ENCODE assay signal across 15 cellular contexts in genomic region chr11:1261241-1262071, GRCh38. TPM values are rescaled to one million over a fixed set of nuclear protein-coding genes. Genes with fewer than 3 reads are reported as not detected.
DNase-seq lines count a peak whose midpoint lies in the region; ATAC-seq and TF ChIP-seq lines count a peak whose summit lies in the region.
"Had no signal": no experiment of that assay in that cellular context is flagged by ENCODE, and none has a peak within 500 bp of the region (broad histone marks: within the 10 kb centered on the region; RNA-seq: fewer than 3 reads in every experiment).

No MANE protein-coding gene starts in this region.

- H2AK5ac ChIP-seq in IMR-90 (ENCODE audit: low read depth, low read length): peak overlapping the region; percentile 60; the same call in 1 of the 2 replicates

- no peaks in the 10 kb centered on the region for H3K79me1 ChIP-seq in IMR-90 (ENCODE audit: low read depth in 1 of 2, low read length in 2 of 2)

- no peak overlapping the region for H3K23ac ChIP-seq in IMR-90 (ENCODE audit: low read depth, low read length)

- H3K27ac ChIP-seq in C4-2B (peak overlapping the region; percentile 76), IMR-90 (ENCODE audit: insufficient read depth, low read length) (no peak overlapping the region), neural cell (ENCODE audit: low read length) (no peak overlapping the region)
- H3K27ac ChIP-seq: KMS-11, SJSA1 had no signal

- H3K27me3 ChIP-seq in IMR-90 (ENCODE audit: control insufficient read depth, insufficient read depth, low read length): no peaks in the 10 kb centered on the region
- no peaks in the 10 kb centered on the region for H3K27me3 ChIP-seq in neural cell (ENCODE audit: insufficient read depth, low read depth, low read length)
- H3K27me3 ChIP-seq: SJSA1 had no signal

- TF ChIP-seq RAD21 in IMR-90 (IDR thresholded peaks at IDR 0.05; ENCODE audit: low read length) (no peak), neural cell (conservative IDR thresholded peaks at IDR 0.05) (no peak)

- no peak for TF ChIP-seq POLR2A in IMR-90 (IDR thresholded peaks at IDR 0.05; ENCODE audit: low read depth, low read length)

- no TSS peak for BruUV-seq in IMR-90 (replicated peaks; lab: Mats Ljungman, UMichigan)

- H3K4me3 Mint-ChIP-seq in brain: peak overlapping the region in 4 of 5 experiments; percentile 83 to 86 (median 84)

- H3K36me3 ChIP-seq in IMR-90 (ENCODE audit: control insufficient read depth, insufficient read depth, low read length) (no peaks in the 10 kb centered on the region), neural cell (ENCODE audit: insufficient read depth, low read length) (no peaks in the 10 kb centered on the region)
- H3K36me3 ChIP-seq: SJSA1, spleen had no signal

- dilution Hi-C loops in IMR-90 (cut with HindIII; ENCODE audit: low sequenced_read_pairs, unreplicated experiment): no loop called here

- POLR2A ChIA-PET in IMR-90 (lab: Charles Lee; ENCODE audit: unreplicated experiment): no interaction called here

- H3K9me3 ChIP-seq in IMR-90 (ENCODE audit: control insufficient read depth, insufficient read depth, low read length): no peaks in the 10 kb centered on the region
- no peaks in the 10 kb centered on the region for H3K9me3 ChIP-seq in neural cell (ENCODE audit: low read length)
- H3K9me3 ChIP-seq: SJSA1 had no signal

- no peak overlapping the region for H2BK5ac ChIP-seq in IMR-90 (ENCODE audit: low read depth, low read length, poor library complexity, severe bottlenecking)

- H3K56ac ChIP-seq in IMR-90 (ENCODE audit: extremely low read depth, insufficient read depth, low read length): no peak overlapping the region

- H2AFZ ChIP-seq in IMR-90 (replicated peaks; ENCODE audit: low read length, poor library complexity) (peak overlapping the region; percentile 98), neural cell (ENCODE audit: low read depth, low read length) (no peak overlapping the region)

- H4K5ac ChIP-seq in IMR-90 (ENCODE audit: low read depth, low read length): no peak overlapping the region

- TF ChIP-seq CTCF in C4-2B (conservative IDR thresholded peaks at IDR 0.05) (no peak), IMR-90 (conservative IDR thresholded peaks at IDR 0.05; ENCODE audit: low read depth, low read length) (no peak), brain (conservative IDR thresholded peaks at IDR 0.05) (no peak), neural cell (IDR thresholded peaks at IDR 0.05; ENCODE audit: poor library complexity, severe bottlenecking) (no peak)

- H3K4me2 ChIP-seq in IMR-90 (ENCODE audit: low read depth, low read length) (no peak overlapping the region; the same call in 1 of the 2 replicates), neural cell (ENCODE audit: low read length) (no peak overlapping the region)
- H3K4me2 ChIP-seq: KMS-11 had no signal

- H2BK20ac ChIP-seq in IMR-90 (ENCODE audit: low read depth, low read length): no peak overlapping the region

- peak overlapping the region in 2 of 5 experiments; percentile 94 for H3K27ac Mint-ChIP-seq in brain

- no peak overlapping the region for H3K14ac ChIP-seq in IMR-90 (replicated peaks; ENCODE audit: low read depth, low read length)

- CTCF ChIA-PET in IMR-90 (lab: Yijun Ruan, JAX): no interaction called here

- H2BK15ac ChIP-seq in IMR-90 (ENCODE audit: low read depth, low read length): no peak overlapping the region

- in situ Hi-C loops in IMR-90 (cut with MboI; ENCODE audit: low sequenced_read_pairs): no loop called here

- 88% methylated on average over 22 of the region's 39 CpGs; no CpG with 5 or more reads in 1 of the 2 experiments for WGBS in IMR-90 (ENCODE audit: extremely low coverage in 2 of 2, insufficient read length in 1 of 2), 2 experiments

- H3K9me2 ChIP-seq in neural cell (ENCODE audit: insufficient read depth, low read length): no peaks in the 10 kb centered on the region

- TF ChIP-seq EP300 in neural cell (conservative IDR thresholded peaks at IDR 0.05; ENCODE audit: poor library complexity, severe bottlenecking): no peak

- ATAC-seq in IMR-90 (ENCODE audit: low read depth): no peak
- ATAC-seq in GM21360 (IDR thresholded peaks at IDR 0.05; ENCODE audit: unreplicated experiment): no peak
- no peak for ATAC-seq in HG02840 (IDR thresholded peaks at IDR 0.05; ENCODE audit: low FRiP score, unreplicated experiment)

- intact Hi-C loops in IMR-90 (cut with micrococcal nuclease): loop anchor here (5.0 kb wide), 1 partner anchor 126 kb away; the partner anchor contains the start of gene BRSK2

- peak overlapping the region; percentile 68; the same call in 1 of the 2 replicates for H3K4ac ChIP-seq in IMR-90 (ENCODE audit: low read depth, low read length)

- H3K9me1 ChIP-seq in IMR-90 (ENCODE audit: insufficient read depth, low read length): peaks cover 5% of the 10 kb centered on the region; the same call in 1 of the 2 replicates

- H3K4me1 Mint-ChIP-seq in brain: peaks cover 13% of the 10 kb centered on the region

- H3K9ac ChIP-seq in IMR-90 (ENCODE audit: low read depth, low read length) (no peak overlapping the region), neural cell (ENCODE audit: low read length) (peak overlapping the region; percentile 62)
- H3K9ac ChIP-seq: KMS-11 had no signal

- no peak overlapping the region for H2BK120ac ChIP-seq in IMR-90 (ENCODE audit: low read depth, low read length)

- peaks cover 4 to 14% (median 7%) of the 10 kb centered on the region in 5 experiments for H3K9me3 Mint-ChIP-seq in brain

- peaks cover 11% of the 10 kb centered on the region for H3K36me3 Mint-ChIP-seq in brain

- no peak for DNase-seq in IMR-90
- no peak for DNase-seq in T1000 (lab: John Stamatoyannopoulos, UW)
- DNase-seq in NCI-H146 treated with DMSO at 0.1 percent for 48 hours (lab: John Stamatoyannopoulos, UW; ENCODE audit: unreplicated experiment): no peak
- DNase-seq: DMS 273 treated with DMSO at 0.1 percent for 48 hours; mesendoderm; spleen; stimulated activated naive CD4-positive, alpha-beta T cell treated with Interleukin-2 at 50 U/mL for 16 hours had no signal

- H3K27me3 Mint-ChIP-seq in brain: peaks cover 3% of the 10 kb centered on the region

- peaks cover 11% of the 10 kb centered on the region for H3K4me1 ChIP-seq in IMR-90 (ENCODE audit: control insufficient read depth, insufficient read depth, low read length)

- no peaks in the 10 kb centered on the region for H3K79me2 ChIP-seq in neural cell (replicated peaks; ENCODE audit: insufficient read depth, low read length)

- H3K4me3 ChIP-seq in IMR-90 (ENCODE audit: insufficient read depth, low read depth, low read length) (no peak overlapping the region), neural cell (ENCODE audit: low read length) (peak overlapping the region; percentile 63)

- peak overlapping the region; percentile 98 for H2AK9ac ChIP-seq in IMR-90 (replicated peaks; ENCODE audit: low read depth, low read length, poor library complexity)

- H4K8ac ChIP-seq in IMR-90 (ENCODE audit: low read depth in 2 of 2, low read length in 2 of 2): peak overlapping the region; percentile 91 to 94; a peak in 2 of 4 replicates

- no peak overlapping the region for H4K91ac ChIP-seq in IMR-90 (ENCODE audit: insufficient read depth, low read depth, low read length)

- H4K20me1 ChIP-seq in IMR-90 (ENCODE audit: insufficient read depth, low read length) (no peaks in the 10 kb centered on the region), neural cell (ENCODE audit: insufficient read depth) (no peaks in the 10 kb centered on the region)

- no peaks in the 10 kb centered on the region for H3F3A ChIP-seq in neural cell (ENCODE audit: insufficient read depth, low read length, poor library complexity, severe bottlenecking)

- H3K18ac ChIP-seq in IMR-90 (ENCODE audit: low read depth, low read length): no peak overlapping the region

TF ChIP-seq in IMR-90, 13 proteins besides CTCF, POLR2A, EP300 and RAD21 (continues in another document):
- no peak for TF ChIP-seq ELK1 (IDR thresholded peaks at IDR 0.05; ENCODE audit: borderline replicate concordance, low read depth, low read length)
- no peak for TF ChIP-seq RCOR1 (IDR thresholded peaks at IDR 0.05; ENCODE audit: insufficient replicate concordance, low read length)
- TF ChIP-seq FOS (IDR thresholded peaks at IDR 0.05; ENCODE audit: low read depth, low read length): no peak

TF ChIP-seq in neural cell, 6 proteins besides CTCF, POLR2A, EP300 and RAD21 (continues in another document):
- no peak for TF ChIP-seq MXI1 (conservative IDR thresholded peaks at IDR 0.05; ENCODE audit: poor library complexity, severe bottlenecking)
- no peak for TF ChIP-seq EZH2 (IDR thresholded peaks at IDR 0.05; ENCODE audit: borderline replicate concordance, insufficient read depth, low read length, poor library complexity, severe bottlenecking)
- TF ChIP-seq TAF1 (IDR thresholded peaks at IDR 0.05; ENCODE audit: low read depth): no peak

RNA-seq across cellular contexts. Expression of gene MUC5B, which starts 38.6 kb away (rescaled TPM):
- not detected in 2 replicates for total RNA-seq in IMR-90 (2012; rRNA removed)
- polyA plus RNA-seq in IMR-90 (2012; rRNA removed) (not detected in 2 replicates), brain (ENCODE audit: insufficient read depth, low read depth, low replicate concordance) (not detected), neural cell (not detected in 2 replicates)
- not detected in 2 replicates for polyA plus RNA-seq in IMR-90 (2012; cell fraction: cytosol; rRNA removed)
- polyA plus RNA-seq in IMR-90 (2012; cell fraction: nucleus; rRNA removed; ENCODE audit: low replicate concordance): not detected in 2 replicates
- not detected in 2 replicates for polyA minus RNA-seq in neural cell
- total RNA-seq: activated CD8-positive, alpha-beta memory T cell treated with anti-CD3 and anti-CD28 coated beads for 36 hours; SJSA1 had no signal

RNA-seq across cellular contexts. Expression of gene TOLLIP, which starts 48.0 kb away (rescaled TPM):
- 18.9 and 19.7 TPM in 2 replicates for total RNA-seq in IMR-90 (2012; rRNA removed)
- 42.9 and 44.7 TPM in 2 replicates for polyA plus RNA-seq in IMR-90 (2012; rRNA removed)
- 45.2 and 62.0 TPM in 2 replicates for polyA plus RNA-seq in IMR-90 (2012; cell fraction: cytosol; rRNA removed)
- 24.1 and 56.7 TPM in 2 replicates for polyA plus RNA-seq in IMR-90 (2012; cell fraction: nucleus; rRNA removed; ENCODE audit: low replicate concordance)
- polyA plus RNA-seq in brain (ENCODE audit: insufficient read depth, low read depth, low replicate concordance): 58.5 TPM
- polyA plus RNA-seq in neural cell: 24.1 and 31.4 TPM in 2 replicates
- polyA minus RNA-seq in neural cell: 23.5 and 35.5 TPM in 2 replicates
